24 cellular contexts compared by ENCODE assay signal in the genomic region with DNA sequence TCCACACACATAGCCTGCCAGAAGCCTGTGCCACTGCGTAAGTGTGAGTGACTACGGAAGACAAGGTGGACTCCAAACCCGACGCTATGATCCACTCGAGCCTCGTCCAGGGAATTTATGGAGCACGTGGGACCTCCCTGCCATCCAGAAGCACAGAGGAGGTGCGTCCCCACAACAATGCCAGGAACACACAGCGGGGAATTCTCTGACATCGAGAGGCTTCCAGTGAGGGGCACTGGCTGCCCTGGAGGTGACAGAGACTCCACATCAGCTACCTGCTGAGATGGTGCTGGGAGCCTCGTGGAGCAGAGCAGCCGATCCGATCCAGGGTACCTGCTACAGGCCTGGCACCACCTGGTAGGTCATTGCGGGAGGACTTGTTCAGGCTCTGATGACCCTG.
DNase-seq lines count a peak whose midpoint lies in the region; ATAC-seq and TF ChIP-seq lines count a peak whose summit lies in the region.
"Had no signal": no experiment of that assay in that cellular context is flagged by ENCODE, and none has a peak within 500 bp of the region (broad histone marks: within the 10 kb centered on the region; RNA-seq: fewer than 3 reads in every experiment).

No MANE protein-coding gene starts in this region.

- H3K9me3 Mint-ChIP-seq in central memory CD8-positive, alpha-beta T cell, result no peaks in the 10 kb centered on the region
- H3K9me3 Mint-ChIP-seq in neural progenitor cell, result no peaks in the 10 kb centered on the region
- H3K9me3 Mint-ChIP-seq in activated naive CD4-positive, alpha-beta T cell treated with anti-CD3 and anti-CD28 coated beads, Interleukin-2, amount 50 U/mL, for 72 hours, result no peaks in the 10 kb centered on the region
- H3K9me3 Mint-ChIP-seq: CD4-positive, alpha-beta memory T cell; GM23338 had no signal

- H3K27ac ChIP-seq in VCaP (peak overlapping the region; percentile 84; the same call in 1 of the 2 replicates), neural progenitor cell (no peak overlapping the region), spleen (no peak overlapping the region)
- H3K27ac ChIP-seq: KMS-11, SJSA1 had no signal

- H2AFZ ChIP-seq in neural progenitor cell (replicated peaks), result no peak overlapping the region
- H2AFZ ChIP-seq: GM23338 had no signal

- no peak for ATAC-seq in central memory CD8-positive, alpha-beta T cell (replicated peaks; ENCODE audit: extremely low read depth, poor library complexity, severe bottlenecking)
- no peak for ATAC-seq in activated naive CD4-positive, alpha-beta T cell treated with anti-CD3 and anti-CD28 coated beads, Interleukin-2, amount 50 U/mL, for 72 hours
- ATAC-seq: GM23338, PC-3 had no signal

- intact Hi-C loops in spleen (cut with DNase I; ENCODE audit: low total_unique reads), result no loop called here

- no peaks in the 10 kb centered on the region for H3K9me3 ChIP-seq in neural progenitor cell (ENCODE audit: low read depth)
- no peaks in the 10 kb centered on the region for H3K9me3 ChIP-seq in spleen
- H3K9me3 ChIP-seq: Caco-2, HAP-1, SJSA1 had no signal

- no peak for TF ChIP-seq POLR2A in spleen (IDR thresholded peaks at IDR 0.05)

- no peaks in the 10 kb centered on the region for H3K79me2 ChIP-seq in neural progenitor cell (ENCODE audit: low read depth)

- H3K4me1 ChIP-seq in neural progenitor cell, result peaks cover 20% of the 10 kb centered on the region
- H3K4me1 ChIP-seq in spleen, result no peaks in the 10 kb centered on the region
- H3K4me1 ChIP-seq: HAP-1 had no signal

- H3K27ac Mint-ChIP-seq in central memory CD8-positive, alpha-beta T cell (ENCODE audit: low read depth), result peak overlapping the region; percentile 20
- peak overlapping the region; percentile 80 for H3K27ac Mint-ChIP-seq in neural progenitor cell
- peak overlapping the region in 1 of 2 donors; percentile 14 for H3K27ac Mint-ChIP-seq in activated naive CD4-positive, alpha-beta T cell treated with anti-CD3 and anti-CD28 coated beads, Interleukin-2, amount 50 U/mL, for 72 hours
- H3K27ac Mint-ChIP-seq: CD4-positive, alpha-beta memory T cell; GM23338 had no signal

- H3K9ac ChIP-seq in neural progenitor cell, result no peak overlapping the region
- H3K9ac ChIP-seq: KMS-11 had no signal

- no peaks in the 10 kb centered on the region for H3K36me3 ChIP-seq in neural progenitor cell
- no peaks in the 10 kb centered on the region for H3K36me3 ChIP-seq in spleen
- H3K36me3 ChIP-seq: HAP-1, SJSA1 had no signal

- H3K27me3 ChIP-seq in neural progenitor cell, result peaks cover 25% of the 10 kb centered on the region
- peaks cover 0 to 10% (median 0%) of the 10 kb centered on the region in 7 donors for H3K27me3 ChIP-seq in spleen (replicated peaks in 1 of 7)

- WGBS in spleen, 5 donors, result 89 to 96% (median 93%) methylated on average over 14 of the region's 14 CpGs

- TF ChIP-seq CTCF in VCaP (conservative IDR thresholded peaks at IDR 0.05), result no peak
- TF ChIP-seq CTCF in neural progenitor cell (IDR thresholded peaks at IDR 0.05), result no peak
- TF ChIP-seq CTCF in spleen (IDR thresholded peaks at IDR 0.05 in 8 of 11, conservative IDR thresholded peaks at IDR 0.05 in 3 of 11), result no peak

- H3K27me3 Mint-ChIP-seq in central memory CD8-positive, alpha-beta T cell, result peaks cover 24% of the 10 kb centered on the region
- H3K27me3 Mint-ChIP-seq in neural progenitor cell (ENCODE audit: insufficient read depth, low read depth), result peaks cover 3% of the 10 kb centered on the region

- H3K4me1 Mint-ChIP-seq in central memory CD8-positive, alpha-beta T cell, result no peaks in the 10 kb centered on the region
- H3K4me1 Mint-ChIP-seq in neural progenitor cell, result peaks cover 73% of the 10 kb centered on the region

- no peaks in the 10 kb centered on the region for H3F3A ChIP-seq in neural progenitor cell (ENCODE audit: low read depth)

- no peak overlapping the region for H3K4me2 ChIP-seq in neural progenitor cell
- H3K4me2 ChIP-seq: GM23338, KMS-11 had no signal

- DNase-seq in central memory CD8-positive, alpha-beta T cell (ENCODE audit: low spot score in 2 of 2), result no peak
- DNase-seq in neural progenitor cell (ENCODE audit: low spot score), result no peak
- DNase-seq in spleen, result peak; percentile 43
- no peak for DNase-seq in NOMO-1 treated with DMSO at 0.1 percent for 48 hours (lab: John Stamatoyannopoulos, UW; ENCODE audit: unreplicated experiment)
- no peak for DNase-seq in NCI-H1930 (lab: John Stamatoyannopoulos, UW)
- DNase-seq in activated naive CD4-positive, alpha-beta T cell treated with anti-CD3 and anti-CD28 coated beads, Interleukin-2, amount 50 U/mL, for 72 hours (ENCODE audit: low spot score in 2 of 2), result no peak
- DNase-seq: C1 segment of cervical spinal cord; Caco-2; CD4-positive, alpha-beta memory T cell; NCI-H1048; NCI-H1417 treated with DMSO at 0.1 percent for 48 hours; NCI-H1694 treated with DMSO at 0.1 percent for 48 hours; NCI-H2081 treated with DMSO at 0.1 percent for 48 hours; NCI-H2171; NCI-H226; NCI-H510A treated with DMSO at 0.1 percent for 48 hours; NCI-H748 treated with DMSO at 0.1 percent for 48 hours; PC-3; Right ventricle myocardium superior had no signal

- H3K4me3 Mint-ChIP-seq in central memory CD8-positive, alpha-beta T cell, result no peak overlapping the region
- peak overlapping the region; percentile 39 for H3K4me3 Mint-ChIP-seq in neural progenitor cell
- H3K4me3 Mint-ChIP-seq: CD4-positive, alpha-beta memory T cell; GM23338 had no signal

- H3K36me3 Mint-ChIP-seq in central memory CD8-positive, alpha-beta T cell (ENCODE audit: insufficient read depth), result no peaks in the 10 kb centered on the region
- peaks cover 2% of the 10 kb centered on the region for H3K36me3 Mint-ChIP-seq in neural progenitor cell
- H3K36me3 Mint-ChIP-seq in activated naive CD4-positive, alpha-beta T cell treated with anti-CD3 and anti-CD28 coated beads, Interleukin-2, amount 50 U/mL, for 72 hours, result no peaks in the 10 kb centered on the region
- H3K36me3 Mint-ChIP-seq: CD4-positive, alpha-beta memory T cell had no signal

- H4K20me1 ChIP-seq in neural progenitor cell (ENCODE audit: low read depth), result no peaks in the 10 kb centered on the region

- H3K4me3 ChIP-seq in neural progenitor cell (no peak overlapping the region), spleen (no peak overlapping the region)
- H3K4me3 ChIP-seq: GM23338, HAP-1, SJSA1 had no signal
